ENCODE assay signal across 11 cellular contexts in genomic region chr1:231629132-231629531, GRCh38. TPM values are rescaled to one million over a fixed set of nuclear protein-coding genes. Genes with fewer than 3 reads are reported as not detected.
DNase-seq lines count a peak whose midpoint lies in the region; ATAC-seq and TF ChIP-seq lines count a peak whose summit lies in the region.
"Had no signal": no experiment of that assay in that cellular context is flagged by ENCODE, and none has a peak within 500 bp of the region (broad histone marks: within the 10 kb centered on the region; RNA-seq: fewer than 3 reads in every experiment).

No MANE protein-coding gene starts in this region.

- peak; percentile 77 for DNase-seq in activated CD4-positive, alpha-beta T cell treated with anti-CD3 and anti-CD28 coated beads, Interleukin-2, amount 10 ng/mL, durations not matched to agents 24 days and 14 days
- no peak for DNase-seq in activated CD4-positive, alpha-beta T cell treated with anti-CD3 and anti-CD28 coated beads for 4 hours
- DNase-seq in SKM-1 (lab: John Stamatoyannopoulos, UW; ENCODE audit: unreplicated experiment) (peak; percentile 89), esophagus muscularis mucosa (ENCODE audit: extremely low spot score) (no peak), stomach (no peak), HT-29 (ENCODE audit: low spot score) (no peak), mucosa of gallbladder (ENCODE audit: low spot score) (no peak)
- DNase-seq: endodermal cell had no signal

- TF ChIP-seq EP300 in esophagus muscularis mucosa (IDR thresholded peaks at IDR 0.05) (no peak), stomach (IDR thresholded peaks at IDR 0.05) (no peak)

- peak overlapping the region; percentile 52 for H3K4me3 Mint-ChIP-seq in activated CD4-positive, alpha-beta T cell treated with anti-CD3 and anti-CD28 coated beads, Interleukin-2, amount 10 ng/mL, durations not matched to agents 24 days and 14 days
- H3K4me3 Mint-ChIP-seq: endodermal cell had no signal

- H3K27ac ChIP-seq in esophagus muscularis mucosa (replicated peaks in 1 of 4) = peak overlapping the region in 3 of 4 donors; percentile 87 to 90 (median 88)
- peak overlapping the region in 3 of 5 donors; percentile 34 to 47 (median 36) for H3K27ac ChIP-seq in stomach
- H3K27ac ChIP-seq: A549 had no signal

- ATAC-seq in HG02798 (IDR thresholded peaks at IDR 0.05; ENCODE audit: poor library complexity, unreplicated experiment) = no peak
- ATAC-seq: Panc1 had no signal

- no peaks in the 10 kb centered on the region for H3K9me3 Mint-ChIP-seq in activated CD4-positive, alpha-beta T cell treated with anti-CD3 and anti-CD28 coated beads, Interleukin-2, amount 10 ng/mL, durations not matched to agents 24 days and 14 days
- H3K9me3 Mint-ChIP-seq: endodermal cell had no signal

- H3K4me1 ChIP-seq in esophagus muscularis mucosa (peaks cover 24 to 36% (median 32%) of the 10 kb centered on the region in 4 donors), stomach (peaks cover 5 to 32% (median 26%) of the 10 kb centered on the region in 4 donors)

- 26% methylated on average over 6 of the region's 6 CpGs for WGBS in esophagus muscularis mucosa
- 44 to 59% (median 56%) methylated on average over 6 of the region's 6 CpGs for WGBS in stomach, 5 donors

- no peaks in the 10 kb centered on the region for H3K9me3 ChIP-seq in esophagus muscularis mucosa
- H3K9me3 ChIP-seq in stomach = no peaks in the 10 kb centered on the region
- H3K9me3 ChIP-seq: A549 had no signal

- TF ChIP-seq POLR2A in esophagus muscularis mucosa (IDR thresholded peaks at IDR 0.05; ENCODE audit: low read depth) (no peak), stomach (IDR thresholded peaks at IDR 0.05) (no peak)

- no peak overlapping the region for H3K4me3 ChIP-seq in esophagus muscularis mucosa
- H3K4me3 ChIP-seq in stomach = no peak overlapping the region
- H3K4me3 ChIP-seq: A549 had no signal

- H3K4me1 Mint-ChIP-seq in activated CD4-positive, alpha-beta T cell treated with anti-CD3 and anti-CD28 coated beads, Interleukin-2, amount 10 ng/mL, durations not matched to agents 24 days and 14 days = peaks cover 30% of the 10 kb centered on the region

- intact Hi-C loops in activated CD4-positive, alpha-beta T cell treated with anti-CD3 and anti-CD28 coated beads, Interleukin-2, amount 10 ng/mL, durations not matched to agents 24 days and 14 days (cut with micrococcal nuclease) = loop anchor here (5.0 kb wide), 1 partner anchor 357 kb away; no protein-coding TSS in a partner anchor
- intact Hi-C loops in esophagus muscularis mucosa (cut with DNase I) (no loop called here), stomach (cut with DNase I; ENCODE audit: low total_unique reads) (no loop called here)

- peaks cover 0 to 12% (median 7%) of the 10 kb centered on the region in 4 donors for H3K27me3 ChIP-seq in esophagus muscularis mucosa
- no peaks in the 10 kb centered on the region for H3K27me3 ChIP-seq in stomach

- peak overlapping the region; percentile 58 for H3K27ac Mint-ChIP-seq in activated CD4-positive, alpha-beta T cell treated with anti-CD3 and anti-CD28 coated beads, Interleukin-2, amount 10 ng/mL, durations not matched to agents 24 days and 14 days
- H3K27ac Mint-ChIP-seq: endodermal cell had no signal

- peaks cover 2% of the 10 kb centered on the region for H3K36me3 Mint-ChIP-seq in activated CD4-positive, alpha-beta T cell treated with anti-CD3 and anti-CD28 coated beads, Interleukin-2, amount 10 ng/mL, durations not matched to agents 24 days and 14 days (ENCODE audit: low read depth)

- H3K27me3 Mint-ChIP-seq in activated CD4-positive, alpha-beta T cell treated with anti-CD3 and anti-CD28 coated beads, Interleukin-2, amount 10 ng/mL, durations not matched to agents 24 days and 14 days = peaks cover 10% of the 10 kb centered on the region

- H3K36me3 ChIP-seq in esophagus muscularis mucosa = no peaks in the 10 kb centered on the region
- H3K36me3 ChIP-seq in stomach = no peaks in the 10 kb centered on the region

- TF ChIP-seq CTCF in esophagus muscularis mucosa (IDR thresholded peaks at IDR 0.05) = no peak
- TF ChIP-seq CTCF in stomach (IDR thresholded peaks at IDR 0.05) = no peak

RNA-seq across cellular contexts. Expression of gene DISC1, which starts 2.5 kb away (rescaled TPM):
- total RNA-seq in activated CD4-positive, alpha-beta T cell treated with anti-CD3 and anti-CD28 coated beads, Interleukin-2, amount 10 ng/mL, durations not matched to agents 24 days and 14 days = 1.6 and 3.1 TPM in 2 replicates
- 1 to 10 TPM; 5.3 to 6.6 (median 6.2) TPM for total RNA-seq in esophagus muscularis mucosa
- total RNA-seq in stomach = 10 to 100 TPM in 2 of 5 donors, 1 to 10 TPM in 3; 1.3 to 29.8 (median 6.1) TPM
- polyA plus RNA-seq in stomach = 1 to 10 TPM in 1 of 3 donors, under 1 TPM in 2; 0.43 to 1.4 (median 0.81) TPM
- 0.33 and 0.34 TPM in 2 replicates for total RNA-seq in HT-29 (2014; rRNA removed; shearing (Covaris generic))
- total RNA-seq in mucosa of gallbladder = 10.8 TPM

Comparison
In these comparisons a context has a peak if more than half of its experiments do, and no peak if none do; other contexts are left out.
1. DNase-seq: peak in activated CD4-positive, alpha-beta T cell treated with anti-CD3 and anti-CD28 coated beads, Interleukin-2, amount 10 ng/mL, durations not matched to agents 24 days and 14 days (single experiment) and SKM-1 (single experiment); none in activated CD4-positive, alpha-beta T cell treated with anti-CD3 and anti-CD28 coated beads for 4 hours (0 of 2), esophagus muscularis mucosa (single experiment), stomach (single experiment), HT-29 (single experiment) and mucosa of gallbladder (single experiment).